Comparison of ENCODE assay signal across 22 cellular contexts in genomic region chr22:27996529-27996925, GRCh38.
DNase-seq lines count a peak whose midpoint lies in the region; ATAC-seq and TF ChIP-seq lines count a peak whose summit lies in the region.
"Had no signal": no experiment of that assay in that cellular context is flagged by ENCODE, and none has a peak within 500 bp of the region (broad histone marks: within the 10 kb centered on the region; RNA-seq: fewer than 3 reads in every experiment).

No MANE protein-coding gene starts in this region.

- H3K27ac ChIP-seq in osteoblast (ENCODE audit: low read depth, low read length) (no peak overlapping the region), upper lobe of right lung (no peak overlapping the region)
- H3K27ac ChIP-seq: Peyer's patch had no signal

- H3K4me3 ChIP-seq in osteoblast (ENCODE audit: insufficient read depth, low read length) (no peak overlapping the region), upper lobe of right lung (no peak overlapping the region)
- H3K4me3 ChIP-seq: GM12878, Peyer's patch had no signal

- ATAC-seq in left cardiac atrium (no peak), Right ventricle myocardium inferior (no peak), upper lobe of right lung (no peak), HG03025 (IDR thresholded peaks at IDR 0.05; ENCODE audit: low FRiP score, unreplicated experiment) (no peak), GM21825 (IDR thresholded peaks at IDR 0.05; ENCODE audit: unreplicated experiment) (no peak), HG02885 (IDR thresholded peaks at IDR 0.05; ENCODE audit: poor library complexity, unreplicated experiment) (no peak)
- ATAC-seq: CD8-positive, alpha-beta T cell had no signal

- no peak for TF ChIP-seq CTCF in chondrocyte (IDR thresholded peaks at IDR 0.05)
- TF ChIP-seq CTCF in osteoblast (IDR thresholded peaks at IDR 0.05; ENCODE audit: extremely low read depth, low read depth, low read length) = no peak
- TF ChIP-seq CTCF in upper lobe of right lung (IDR thresholded peaks at IDR 0.05) = no peak

- H3K4me2 ChIP-seq in osteoblast (ENCODE audit: insufficient read depth, low read length) = no peak overlapping the region

- H3K27ac Mint-ChIP-seq in chondrocyte (ENCODE audit: unreplicated experiment) = no peak overlapping the region
- H3K27ac Mint-ChIP-seq: CD8-positive, alpha-beta T cell; IgD-negative memory B cell had no signal

- H3K27me3 ChIP-seq in osteoblast (ENCODE audit: insufficient read depth, low read length) = no peaks in the 10 kb centered on the region
- H3K27me3 ChIP-seq in upper lobe of right lung = no peaks in the 10 kb centered on the region
- H3K27me3 ChIP-seq: Peyer's patch had no signal

- H4K20me1 ChIP-seq in osteoblast (ENCODE audit: insufficient read depth, low read length) = peaks cover 3% of the 10 kb centered on the region

- H3K9me3 Mint-ChIP-seq in chondrocyte (ENCODE audit: low read depth) = no peaks in the 10 kb centered on the region
- H3K9me3 Mint-ChIP-seq: CD8-positive, alpha-beta T cell; IgD-negative memory B cell had no signal

- H3K36me3 Mint-ChIP-seq in chondrocyte (ENCODE audit: low read depth) = peaks cover 17% of the 10 kb centered on the region
- H3K36me3 Mint-ChIP-seq: CD8-positive, alpha-beta T cell; IgD-negative memory B cell had no signal

- intact Hi-C loops in left cardiac atrium (cut with DNase I) (no loop called here), Right ventricle myocardium inferior (cut with DNase I) (no loop called here), upper lobe of right lung (cut with DNase I) (no loop called here)

- H3K9me3 ChIP-seq in osteoblast (ENCODE audit: low read depth, low read length) (no peaks in the 10 kb centered on the region), upper lobe of right lung (no peaks in the 10 kb centered on the region)
- H3K9me3 ChIP-seq: Peyer's patch had no signal

- DNase-seq in left cardiac atrium (peak; percentile 5), Right ventricle myocardium inferior (ENCODE audit: missing footprints) (no peak), chondrocyte (ENCODE audit: low spot score) (peak; percentile 43), osteoblast (ENCODE audit: insufficient read length, low spot score, missing footprints) (peak; percentile 61), upper lobe of right lung (peak; percentile 35)
- DNase-seq: AML-193; C1 segment of cervical spinal cord; CD8-positive, alpha-beta T cell; DND-41; Karpas-422; MV-4-11; NCI-H1694; NCI-H2171; NCI-H524 treated with DMSO at 0.1 percent for 48 hours; NCI-H82; Right ventricle myocardium superior had no signal

- H2AFZ ChIP-seq in osteoblast (ENCODE audit: low read length) = no peak overlapping the region

- no peaks in the 10 kb centered on the region for H3K27me3 Mint-ChIP-seq in chondrocyte (ENCODE audit: low read depth)
- H3K27me3 Mint-ChIP-seq: IgD-negative memory B cell had no signal

- peaks cover 19% of the 10 kb centered on the region for H3K4me1 ChIP-seq in osteoblast (ENCODE audit: insufficient read depth, low read length)
- H3K4me1 ChIP-seq in upper lobe of right lung = no peaks in the 10 kb centered on the region
- H3K4me1 ChIP-seq: Peyer's patch had no signal

- no peaks in the 10 kb centered on the region for H3K79me2 ChIP-seq in osteoblast (ENCODE audit: insufficient read depth, low read length)

- peaks cover 4% of the 10 kb centered on the region for H3K36me3 ChIP-seq in osteoblast (ENCODE audit: insufficient read depth, low read length)
- H3K36me3 ChIP-seq in upper lobe of right lung = peaks cover 28% of the 10 kb centered on the region

- peaks cover 9% of the 10 kb centered on the region for H3K4me1 Mint-ChIP-seq in chondrocyte (ENCODE audit: low read depth)

- no peak overlapping the region for H3K4me3 Mint-ChIP-seq in chondrocyte (ENCODE audit: unreplicated experiment)
- H3K4me3 Mint-ChIP-seq: CD8-positive, alpha-beta T cell; IgD-negative memory B cell had no signal
